ENCODE assay signal across 14 cellular contexts in genomic region chr20:49575551-49576060, GRCh38. TPM values are rescaled to one million over a fixed set of nuclear protein-coding genes. Genes with fewer than 3 reads are reported as not detected.
DNase-seq lines count a peak whose midpoint lies in the region; ATAC-seq, FAIRE-seq and TF ChIP-seq lines count a peak whose summit lies in the region.
"Had no signal": no experiment of that assay in that cellular context is flagged by ENCODE, and none has a peak within 500 bp of the region (broad histone marks: within the 10 kb centered on the region; RNA-seq: fewer than 3 reads in every experiment).

No MANE protein-coding gene starts in this region.

- no peak overlapping the region for H3K9ac ChIP-seq in astrocyte (ENCODE audit: low read length)
- H3K9ac ChIP-seq in mesenchymal stem cell (ENCODE audit: low read length), result peak overlapping the region; percentile 65

- no peaks in the 10 kb centered on the region for H3K79me1 ChIP-seq in mesenchymal stem cell (replicated peaks; ENCODE audit: low read length, poor library complexity, severe bottlenecking)

- no peak for DNase-seq in activated CD4-positive, alpha-beta T cell treated with anti-CD3 and anti-CD28 coated beads, Interleukin-2, amount 10 ng/mL, durations not matched to agents 24 days and 14 days
- no peak for DNase-seq in activated CD4-positive, alpha-beta T cell treated with anti-CD3 and anti-CD28 coated beads for 48 hours
- DNase-seq in astrocyte (ENCODE audit: low read depth) (peak; percentile 45), mesenchymal stem cell (no peak), ureter (ENCODE audit: low spot score) (peak; percentile 46), amniotic stem cell (lab: John Stamatoyannopoulos, UW) (no peak)
- DNase-seq: activated CD4-positive, CD25-positive, alpha-beta regulatory T cell; activated gamma-delta T cell; left lung had no signal

- H2BK12ac ChIP-seq in mesenchymal stem cell (ENCODE audit: low read length in 2 of 2), result no peak overlapping the region

- H2AK5ac ChIP-seq in mesenchymal stem cell (ENCODE audit: low read length, severe bottlenecking), result peak overlapping the region; percentile 74

- no peak overlapping the region for H3K14ac ChIP-seq in mesenchymal stem cell (ENCODE audit: low read length in 2 of 2)

- no peak overlapping the region for H2BK15ac ChIP-seq in mesenchymal stem cell (ENCODE audit: low read depth, poor library complexity, severe bottlenecking)

- ATAC-seq in HG02571 (IDR thresholded peaks at IDR 0.05; ENCODE audit: unreplicated experiment) (no peak), GM19023 (IDR thresholded peaks at IDR 0.05; ENCODE audit: unreplicated experiment) (no peak)
- ATAC-seq: K562, left lung had no signal

- H3K4me3 Mint-ChIP-seq in activated CD4-positive, alpha-beta T cell treated with anti-CD3 and anti-CD28 coated beads, Interleukin-2, amount 10 ng/mL, durations not matched to agents 24 days and 14 days, result no peak overlapping the region
- H3K4me3 Mint-ChIP-seq in astrocyte (ENCODE audit: unreplicated experiment), result no peak overlapping the region

- H3K27me3 ChIP-seq in astrocyte (ENCODE audit: insufficient read depth, low read length) (peaks cover 9% of the 10 kb centered on the region), mesenchymal stem cell (ENCODE audit: control insufficient read depth in 1 of 2, insufficient read depth in 1 of 2, low read length in 2 of 2) (no peaks in the 10 kb centered on the region)

- peak overlapping the region; percentile 46 for H3K27ac Mint-ChIP-seq in activated CD4-positive, alpha-beta T cell treated with anti-CD3 and anti-CD28 coated beads, Interleukin-2, amount 10 ng/mL, durations not matched to agents 24 days and 14 days
- H3K27ac Mint-ChIP-seq in astrocyte (ENCODE audit: unreplicated experiment), result no peak overlapping the region

- H4K91ac ChIP-seq in mesenchymal stem cell (ENCODE audit: low read length), result no peak overlapping the region

- no peak overlapping the region for H3K18ac ChIP-seq in mesenchymal stem cell (ENCODE audit: low read depth in 1 of 2, low read length in 2 of 2)

- no peak overlapping the region for H3K4ac ChIP-seq in mesenchymal stem cell (ENCODE audit: low read depth in 1 of 2, low read length in 2 of 2)

- H2BK120ac ChIP-seq in mesenchymal stem cell (ENCODE audit: low read depth, low read length), result no peak overlapping the region

- H4K20me1 ChIP-seq in astrocyte (ENCODE audit: insufficient read depth, low read length), result no peaks in the 10 kb centered on the region

- H3K9me3 ChIP-seq in astrocyte (ENCODE audit: insufficient read depth, low read depth, low read length) (no peaks in the 10 kb centered on the region), mesenchymal stem cell (ENCODE audit: control insufficient read depth, low read length) (peaks cover 3% of the 10 kb centered on the region)
- H3K9me3 ChIP-seq: left lung had no signal

- H3K36me3 Mint-ChIP-seq in activated CD4-positive, alpha-beta T cell treated with anti-CD3 and anti-CD28 coated beads, Interleukin-2, amount 10 ng/mL, durations not matched to agents 24 days and 14 days (ENCODE audit: low read depth), result peaks cover 7% of the 10 kb centered on the region
- peaks cover 9% of the 10 kb centered on the region for H3K36me3 Mint-ChIP-seq in astrocyte (ENCODE audit: low read depth, unreplicated experiment)

- peaks cover 25% of the 10 kb centered on the region for H3K4me1 ChIP-seq in astrocyte (ENCODE audit: insufficient read depth, low read length)
- peaks cover 14% of the 10 kb centered on the region for H3K4me1 ChIP-seq in mesenchymal stem cell (ENCODE audit: control insufficient read depth, insufficient read depth, low read depth, low read length)

- H3K79me2 ChIP-seq in astrocyte (ENCODE audit: insufficient read depth, low read length), result no peaks in the 10 kb centered on the region

- no peak overlapping the region for H2BK5ac ChIP-seq in mesenchymal stem cell (ENCODE audit: low read depth, low read length, poor library complexity, severe bottlenecking)

- H3K4me2 ChIP-seq in astrocyte (ENCODE audit: low read length) (no peak overlapping the region), mesenchymal stem cell (ENCODE audit: low read length, poor library complexity, severe bottlenecking) (no peak overlapping the region)

- no peaks in the 10 kb centered on the region for H3K36me3 ChIP-seq in astrocyte (ENCODE audit: insufficient read depth, low read length)
- no peaks in the 10 kb centered on the region for H3K36me3 ChIP-seq in mesenchymal stem cell (ENCODE audit: control insufficient read depth in 1 of 2, insufficient read depth in 2 of 2, low read depth in 1 of 2, low read length in 2 of 2)
- H3K36me3 ChIP-seq: left lung had no signal

- no peak overlapping the region for H2AFZ ChIP-seq in astrocyte (ENCODE audit: low read depth, low read length)
- no peak overlapping the region for H2AFZ ChIP-seq in mesenchymal stem cell (ENCODE audit: low read depth, low read length)

- no peak for FAIRE-seq in astrocyte (lab: Jason Lieb, UNC)
- FAIRE-seq: frontal cortex, K562 had no signal

- H3K27ac ChIP-seq in astrocyte (ENCODE audit: low read depth, low read length), result no peak overlapping the region
- no peak overlapping the region for H3K27ac ChIP-seq in mesenchymal stem cell (ENCODE audit: low read length, poor library complexity, severe bottlenecking)
- H3K27ac ChIP-seq: left lung had no signal

- H4K8ac ChIP-seq in mesenchymal stem cell (ENCODE audit: low read length), result no peak overlapping the region

- no peak for TF ChIP-seq CTCF in astrocyte (IDR thresholded peaks at IDR 0.05; ENCODE audit: insufficient read depth, low read depth, low read length)

- peaks cover 8% of the 10 kb centered on the region for H3K27me3 Mint-ChIP-seq in activated CD4-positive, alpha-beta T cell treated with anti-CD3 and anti-CD28 coated beads, Interleukin-2, amount 10 ng/mL, durations not matched to agents 24 days and 14 days
- H3K27me3 Mint-ChIP-seq in astrocyte (ENCODE audit: low read depth, unreplicated experiment), result peaks cover 29% of the 10 kb centered on the region

- intact Hi-C loops in activated CD4-positive, alpha-beta T cell treated with anti-CD3 and anti-CD28 coated beads, Interleukin-2, amount 10 ng/mL, durations not matched to agents 24 days and 14 days (cut with micrococcal nuclease), result loop anchor here (2.0 kb wide), 1 partner anchor 21 kb away; no protein-coding TSS in a partner anchor

- H3K4me1 Mint-ChIP-seq in activated CD4-positive, alpha-beta T cell treated with anti-CD3 and anti-CD28 coated beads, Interleukin-2, amount 10 ng/mL, durations not matched to agents 24 days and 14 days, result peaks cover 47% of the 10 kb centered on the region
- H3K4me1 Mint-ChIP-seq in astrocyte (ENCODE audit: low read depth, unreplicated experiment), result peaks cover 7% of the 10 kb centered on the region

- H3K4me3 ChIP-seq in astrocyte (ENCODE audit: insufficient read depth, low read depth, low read length) (no peak overlapping the region), mesenchymal stem cell (ENCODE audit: insufficient read depth in 1 of 2, low read depth in 1 of 2, low read length in 2 of 2) (no peak overlapping the region)
- H3K4me3 ChIP-seq: K562, left lung had no signal

- peaks cover 8% of the 10 kb centered on the region for H3K9me3 Mint-ChIP-seq in activated CD4-positive, alpha-beta T cell treated with anti-CD3 and anti-CD28 coated beads, Interleukin-2, amount 10 ng/mL, durations not matched to agents 24 days and 14 days
- peaks cover 10% of the 10 kb centered on the region for H3K9me3 Mint-ChIP-seq in astrocyte (ENCODE audit: unreplicated experiment)

- no peak overlapping the region for H3K23ac ChIP-seq in mesenchymal stem cell (ENCODE audit: low read length in 2 of 2)

- WGBS in mesenchymal stem cell, result 83% methylated on average over 3 of the region's 5 CpGs

RNA-seq across cellular contexts. Expression of gene PTGIS, which starts 7.7 kb away (rescaled TPM):
- total RNA-seq in activated CD4-positive, alpha-beta T cell treated with anti-CD3 and anti-CD28 coated beads, Interleukin-2, amount 10 ng/mL, durations not matched to agents 24 days and 14 days, result 51.7 and 57.6 TPM in 2 replicates
- total RNA-seq in astrocyte, result 1.9 and 3.1 TPM in 2 replicates
- polyA plus RNA-seq in mesenchymal stem cell (2013, experiment 1 of 2), result 0.01 TPM
- 0.01 TPM for polyA plus RNA-seq in mesenchymal stem cell (2013, experiment 2 of 2)
- total RNA-seq in ureter, result 57.8 TPM
- total RNA-seq: A673, K562 had no signal
- polyA plus RNA-seq: K562 had no signal

Comparison
In these comparisons a context has a peak if more than half of its experiments do, and no peak if none do; other contexts are left out.
1. DNase-seq: peak in astrocyte (single experiment) and ureter (single experiment); none in activated CD4-positive, alpha-beta T cell treated with anti-CD3 and anti-CD28 coated beads, Interleukin-2, amount 10 ng/mL, durations not matched to agents 24 days and 14 days (single experiment), activated CD4-positive, alpha-beta T cell treated with anti-CD3 and anti-CD28 coated beads for 48 hours (single experiment), mesenchymal stem cell (single experiment) and amniotic stem cell (single experiment).
2. RNA of gene PTGIS, which starts 7.7 kb away (total RNA-seq): 57.8 TPM in ureter (single experiment) and 51.7 to 57.6 TPM in activated CD4-positive, alpha-beta T cell treated with anti-CD3 and anti-CD28 coated beads, Interleukin-2, amount 10 ng/mL, durations not matched to agents 24 days and 14 days; 1.9 to 3.1 TPM in astrocyte; every median in the first group is over 10 times any median in the second.